ENCODE assay signal across 8 cellular contexts in the genomic region with DNA sequence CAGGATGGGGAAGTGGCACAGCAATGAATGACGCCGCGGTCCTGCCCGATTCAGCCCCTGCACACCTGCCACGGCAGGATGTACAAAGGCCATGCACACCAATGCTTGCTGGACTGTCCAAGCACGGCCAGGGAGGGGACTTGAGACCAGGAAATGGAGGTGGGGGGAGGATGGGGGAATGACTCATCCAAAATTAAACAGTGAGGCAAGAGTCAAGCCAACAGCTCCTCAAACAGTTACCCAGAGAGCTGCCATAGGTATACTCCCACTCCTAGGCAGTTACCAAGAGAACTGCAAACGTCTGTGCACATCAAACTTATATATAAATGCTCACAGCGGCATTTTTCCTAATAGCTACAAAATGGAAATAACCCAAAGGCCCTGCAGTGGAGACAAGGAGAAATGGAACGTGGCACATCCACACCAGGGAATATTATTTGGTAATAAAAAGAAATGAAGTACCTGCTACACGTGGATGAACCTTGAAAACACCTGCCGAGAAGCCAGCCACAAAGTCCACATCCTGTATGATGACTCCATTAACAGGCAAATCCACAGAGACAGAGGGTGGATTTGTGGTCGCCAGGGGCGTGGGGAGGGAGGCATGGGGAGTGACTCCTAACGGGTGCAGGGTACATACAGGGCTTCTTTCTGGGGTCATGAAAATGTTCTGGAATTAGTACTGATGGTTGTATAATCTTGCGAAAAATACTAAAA. TPM values are rescaled to one million over a fixed set of nuclear protein-coding genes. Genes with fewer than 3 reads are reported as not detected.
DNase-seq lines count a peak whose midpoint lies in the region; TF ChIP-seq lines count a peak whose summit lies in the region.

No MANE protein-coding gene starts in this region.

- H3K4me1 ChIP-seq in Peyer's patch: peaks cover 0 to 52% (median 20%) of the 10 kb centered on the region in 4 donors
- peaks cover 66% of the 10 kb centered on the region for H3K4me1 ChIP-seq in mucosa of stomach (ENCODE audit: control insufficient read depth, insufficient read depth, low read length)

- H3K9me3 Mint-ChIP-seq in activated naive CD4-positive, alpha-beta T cell treated with anti-CD3 and anti-CD28 coated beads, Interleukin-2, amount 50 U/mL, for 24 hours: no peaks in the 10 kb centered on the region

- no peak overlapping the region for H3K4me3 Mint-ChIP-seq in activated naive CD4-positive, alpha-beta T cell treated with anti-CD3 and anti-CD28 coated beads, Interleukin-2, amount 50 U/mL, for 24 hours

- H3K9me3 ChIP-seq in Peyer's patch (no peaks in the 10 kb centered on the region), mucosa of stomach (ENCODE audit: control insufficient read depth, low read length) (no peaks in the 10 kb centered on the region)

- no peak for TF ChIP-seq POLR2A in Peyer's patch (IDR thresholded peaks at IDR 0.05)

- peak overlapping the region; percentile 30 for H3K27ac Mint-ChIP-seq in activated naive CD4-positive, alpha-beta T cell treated with anti-CD3 and anti-CD28 coated beads, Interleukin-2, amount 50 U/mL, for 24 hours

- H3K27me3 ChIP-seq in Peyer's patch: no peaks in the 10 kb centered on the region
- no peaks in the 10 kb centered on the region for H3K27me3 ChIP-seq in mucosa of stomach (ENCODE audit: control insufficient read depth, insufficient read depth, low read length)

- peaks cover 13% of the 10 kb centered on the region for H3K36me3 Mint-ChIP-seq in activated naive CD4-positive, alpha-beta T cell treated with anti-CD3 and anti-CD28 coated beads, Interleukin-2, amount 50 U/mL, for 24 hours

- H3K4me3 ChIP-seq in Peyer's patch: no peak overlapping the region
- H3K4me3 ChIP-seq in mucosa of stomach (ENCODE audit: low read length): no peak overlapping the region

- no peak for DNase-seq in activated naive CD4-positive, alpha-beta T cell treated with anti-CD3 and anti-CD28 coated beads, Interleukin-2, amount 50 U/mL, for 16 hours
- DNase-seq in Peyer's patch (peak in 2 of 3 donors; percentile 81 to 86), KG1 (lab: John Stamatoyannopoulos, UW) (no peak), NCI-H82 treated with DMSO at 0.1 percent for 48 hours (lab: John Stamatoyannopoulos, UW; ENCODE audit: unreplicated experiment) (no peak)
- DNase-seq in effector CD4-positive, alpha-beta T cell: no peak

- H3K27ac ChIP-seq in Peyer's patch (peak overlapping the region; percentile 67 to 85 (median 74)), cingulate gyrus (ENCODE audit: low read depth, low read length) (peak overlapping the region; percentile 77)

- no peak for TF ChIP-seq CTCF in Peyer's patch (IDR thresholded peaks at IDR 0.05)

- no peaks in the 10 kb centered on the region for H3K27me3 Mint-ChIP-seq in activated naive CD4-positive, alpha-beta T cell treated with anti-CD3 and anti-CD28 coated beads, Interleukin-2, amount 50 U/mL, for 24 hours

- H3K36me3 ChIP-seq in Peyer's patch (peaks cover 0 to 20% (median 0%) of the 10 kb centered on the region in 3 donors), mucosa of stomach (ENCODE audit: control insufficient read depth, insufficient read depth, low read length) (no peaks in the 10 kb centered on the region)

- peak overlapping the region; percentile 24 for H3K9ac ChIP-seq in mucosa of stomach (ENCODE audit: low read length)

- peaks cover 17% of the 10 kb centered on the region for H3K4me1 Mint-ChIP-seq in activated naive CD4-positive, alpha-beta T cell treated with anti-CD3 and anti-CD28 coated beads, Interleukin-2, amount 50 U/mL, for 24 hours

RNA-seq across cellular contexts. Expression of a gene that starts 54.1 kb away (rescaled TPM):
- total RNA-seq in Peyer's patch: 100 to 1,000 TPM in 1 of 4 donors, 10 to 100 TPM in 3; 44.0 to 106 (median 64.5) TPM

Comparison
In these comparisons a context has a peak if more than half of its experiments do, and no peak if none do; other contexts are left out.
1. DNase-seq: peak in Peyer's patch (2 of 3); none in activated naive CD4-positive, alpha-beta T cell treated with anti-CD3 and anti-CD28 coated beads, Interleukin-2, amount 50 U/mL, for 16 hours (single experiment), KG1 (single experiment), effector CD4-positive, alpha-beta T cell (single experiment) and NCI-H82 treated with DMSO at 0.1 percent for 48 hours (single experiment).